Comparison of ENCODE assay signal across 1 cellular context in the genomic region with DNA sequence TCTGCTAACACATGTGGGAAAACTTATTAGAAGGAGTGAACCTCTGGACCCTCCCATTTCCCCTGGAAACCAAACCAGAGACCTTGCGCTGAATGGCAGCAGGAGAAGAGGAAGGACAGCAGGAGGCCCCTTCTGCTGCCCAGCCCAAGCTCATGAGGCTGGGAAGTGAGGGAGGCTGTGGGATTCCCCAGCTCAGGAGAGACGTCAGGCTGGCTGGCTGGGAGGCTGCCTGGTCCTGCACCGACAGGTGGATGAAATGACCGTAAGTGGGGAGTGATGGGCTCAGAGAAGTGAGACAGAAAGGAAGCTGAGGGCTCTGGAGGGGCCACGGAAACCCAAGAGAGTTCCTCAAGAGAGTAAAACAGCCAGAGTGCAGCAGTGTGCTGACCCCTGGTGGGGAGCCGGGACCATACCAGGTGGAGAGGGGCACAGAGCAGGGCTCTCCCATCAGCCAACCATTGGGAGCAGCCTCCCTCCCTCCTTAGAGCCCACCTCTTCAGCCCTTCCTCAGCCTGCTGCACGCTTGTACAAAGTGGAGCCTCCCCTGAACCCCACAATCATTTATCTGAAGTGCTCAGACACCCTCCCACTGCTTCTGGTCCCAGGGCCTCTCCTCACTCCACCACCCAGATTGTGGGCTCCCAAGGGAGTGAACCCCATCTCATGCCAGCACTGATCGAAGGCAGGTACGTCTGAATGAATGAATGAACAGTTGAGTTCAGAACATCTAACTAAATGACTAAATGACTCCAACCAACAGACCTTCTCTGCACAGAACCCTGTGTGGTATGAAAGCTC.
TF ChIP-seq lines count a peak whose summit lies in the region.

No MANE protein-coding gene starts in this region.

TF ChIP-seq in HepG2, 621 proteins besides CTCF, POLR2A, EP300 and RAD21 (continued from another document and continues in another):
- TF ChIP-seq, protein P1, sequence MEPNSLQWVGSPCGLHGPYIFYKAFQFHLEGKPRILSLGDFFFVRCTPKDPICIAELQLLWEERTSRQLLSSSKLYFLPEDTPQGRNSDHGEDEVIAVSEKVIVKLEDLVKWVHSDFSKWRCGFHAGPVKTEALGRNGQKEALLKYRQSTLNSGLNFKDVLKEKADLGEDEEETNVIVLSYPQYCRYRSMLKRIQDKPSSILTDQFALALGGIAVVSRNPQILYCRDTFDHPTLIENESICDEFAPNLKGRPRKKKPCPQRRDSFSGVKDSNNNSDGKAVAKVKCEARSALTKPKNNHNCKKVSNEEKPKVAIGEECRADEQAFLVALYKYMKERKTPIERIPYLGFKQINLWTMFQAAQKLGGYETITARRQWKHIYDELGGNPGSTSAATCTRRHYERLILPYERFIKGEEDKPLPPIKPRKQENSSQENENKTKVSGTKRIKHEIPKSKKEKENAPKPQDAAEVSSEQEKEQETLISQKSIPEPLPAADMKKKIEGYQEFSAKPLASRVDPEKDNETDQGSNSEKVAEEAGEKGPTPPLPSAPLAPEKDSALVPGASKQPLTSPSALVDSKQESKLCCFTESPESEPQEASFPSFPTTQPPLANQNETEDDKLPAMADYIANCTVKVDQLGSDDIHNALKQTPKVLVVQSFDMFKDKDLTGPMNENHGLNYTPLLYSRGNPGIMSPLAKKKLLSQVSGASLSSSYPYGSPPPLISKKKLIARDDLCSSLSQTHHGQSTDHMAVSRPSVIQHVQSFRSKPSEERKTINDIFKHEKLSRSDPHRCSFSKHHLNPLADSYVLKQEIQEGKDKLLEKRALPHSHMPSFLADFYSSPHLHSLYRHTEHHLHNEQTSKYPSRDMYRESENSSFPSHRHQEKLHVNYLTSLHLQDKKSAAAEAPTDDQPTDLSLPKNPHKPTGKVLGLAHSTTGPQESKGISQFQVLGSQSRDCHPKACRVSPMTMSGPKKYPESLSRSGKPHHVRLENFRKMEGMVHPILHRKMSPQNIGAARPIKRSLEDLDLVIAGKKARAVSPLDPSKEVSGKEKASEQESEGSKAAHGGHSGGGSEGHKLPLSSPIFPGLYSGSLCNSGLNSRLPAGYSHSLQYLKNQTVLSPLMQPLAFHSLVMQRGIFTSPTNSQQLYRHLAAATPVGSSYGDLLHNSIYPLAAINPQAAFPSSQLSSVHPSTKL (CRISPR knock-in tag; IDR thresholded peaks at IDR 0.05): 0 out of 2 replicates have a peak, but pooled peaks have one; percentile 8
- TF ChIP-seq KDM2A (CRISPR knock-in tag; IDR thresholded peaks at IDR 0.05; ENCODE audit: borderline replicate concordance, low read depth): no peak
- peak; percentile 90 for TF ChIP-seq STAG1 (CRISPR knock-in tag; IDR thresholded peaks at IDR 0.05)
- no peak for TF ChIP-seq ZFP1 (CRISPR knock-in tag; IDR thresholded peaks at IDR 0.05)
- TF ChIP-seq, protein P2, sequence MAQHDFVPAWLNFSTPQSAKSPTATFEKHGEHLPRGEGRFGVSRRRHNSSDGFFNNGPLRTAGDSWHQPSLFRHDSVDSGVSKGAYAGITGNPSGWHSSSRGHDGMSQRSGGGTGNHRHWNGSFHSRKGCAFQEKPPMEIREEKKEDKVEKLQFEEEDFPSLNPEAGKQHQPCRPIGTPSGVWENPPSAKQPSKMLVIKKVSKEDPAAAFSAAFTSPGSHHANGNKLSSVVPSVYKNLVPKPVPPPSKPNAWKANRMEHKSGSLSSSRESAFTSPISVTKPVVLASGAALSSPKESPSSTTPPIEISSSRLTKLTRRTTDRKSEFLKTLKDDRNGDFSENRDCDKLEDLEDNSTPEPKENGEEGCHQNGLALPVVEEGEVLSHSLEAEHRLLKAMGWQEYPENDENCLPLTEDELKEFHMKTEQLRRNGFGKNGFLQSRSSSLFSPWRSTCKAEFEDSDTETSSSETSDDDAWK (CRISPR knock-in tag; IDR thresholded peaks at IDR 0.05): no peak
- TF ChIP-seq, protein P3, sequence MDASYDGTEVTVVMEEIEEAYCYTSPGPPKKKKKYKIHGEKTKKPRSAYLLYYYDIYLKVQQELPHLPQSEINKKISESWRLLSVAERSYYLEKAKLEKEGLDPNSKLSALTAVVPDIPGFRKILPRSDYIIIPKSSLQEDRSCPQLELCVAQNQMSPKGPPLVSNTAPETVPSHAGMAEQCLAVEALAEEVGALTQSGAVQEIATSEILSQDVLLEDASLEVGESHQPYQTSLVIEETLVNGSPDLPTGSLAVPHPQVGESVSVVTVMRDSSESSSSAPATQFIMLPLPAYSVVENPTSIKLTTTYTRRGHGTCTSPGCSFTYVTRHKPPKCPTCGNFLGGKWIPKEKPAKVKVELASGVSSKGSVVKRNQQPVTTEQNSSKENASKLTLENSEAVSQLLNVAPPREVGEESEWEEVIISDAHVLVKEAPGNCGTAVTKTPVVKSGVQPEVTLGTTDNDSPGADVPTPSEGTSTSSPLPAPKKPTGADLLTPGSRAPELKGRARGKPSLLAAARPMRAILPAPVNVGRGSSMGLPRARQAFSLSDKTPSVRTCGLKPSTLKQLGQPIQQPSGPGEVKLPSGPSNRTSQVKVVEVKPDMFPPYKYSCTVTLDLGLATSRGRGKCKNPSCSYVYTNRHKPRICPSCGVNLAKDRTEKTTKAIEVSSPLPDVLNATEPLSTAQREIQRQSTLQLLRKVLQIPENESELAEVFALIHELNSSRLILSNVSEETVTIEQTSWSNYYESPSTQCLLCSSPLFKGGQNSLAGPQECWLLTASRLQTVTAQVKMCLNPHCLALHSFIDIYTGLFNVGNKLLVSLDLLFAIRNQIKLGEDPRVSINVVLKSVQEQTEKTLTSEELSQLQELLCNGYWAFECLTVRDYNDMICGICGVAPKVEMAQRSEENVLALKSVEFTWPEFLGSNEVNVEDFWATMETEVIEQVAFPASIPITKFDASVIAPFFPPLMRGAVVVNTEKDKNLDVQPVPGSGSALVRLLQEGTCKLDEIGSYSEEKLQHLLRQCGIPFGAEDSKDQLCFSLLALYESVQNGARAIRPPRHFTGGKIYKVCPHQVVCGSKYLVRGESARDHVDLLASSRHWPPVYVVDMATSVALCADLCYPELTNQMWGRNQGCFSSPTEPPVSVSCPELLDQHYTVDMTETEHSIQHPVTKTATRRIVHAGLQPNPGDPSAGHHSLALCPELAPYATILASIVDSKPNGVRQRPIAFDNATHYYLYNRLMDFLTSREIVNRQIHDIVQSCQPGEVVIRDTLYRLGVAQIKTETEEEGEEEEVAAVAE (CRISPR knock-in tag; IDR thresholded peaks at IDR 0.05; ENCODE audit: borderline replicate concordance): no peak
- peak; percentile 25; the same call in 1 of the 2 replicates for TF ChIP-seq ELF3 (CRISPR knock-in tag; IDR thresholded peaks at IDR 0.05)
- TF ChIP-seq ZNF841 (CRISPR knock-in tag; IDR thresholded peaks at IDR 0.05; ENCODE audit: borderline replicate concordance): no peak
- no peak for TF ChIP-seq HES4 (CRISPR knock-in tag; IDR thresholded peaks at IDR 0.05; ENCODE audit: borderline replicate concordance)
- TF ChIP-seq ZNF652 (CRISPR knock-in tag; IDR thresholded peaks at IDR 0.05; ENCODE audit: borderline replicate concordance, low read depth): no peak
- no peak for TF ChIP-seq ZSCAN29 (CRISPR knock-in tag; conservative IDR thresholded peaks at IDR 0.05)
- TF ChIP-seq ATM (IDR thresholded peaks at IDR 0.05; ENCODE audit: borderline replicate concordance): no peak
- no peak for TF ChIP-seq NR2F6 (IDR thresholded peaks at IDR 0.05)
- no peak for TF ChIP-seq NR2F6 (CRISPR knock-in tag; IDR thresholded peaks at IDR 0.05)
- TF ChIP-seq KLF12 (CRISPR knock-in tag; IDR thresholded peaks at IDR 0.05; ENCODE audit: borderline replicate concordance): no peak
- no peak for TF ChIP-seq ZNF496 (CRISPR knock-in tag; IDR thresholded peaks at IDR 0.05; ENCODE audit: insufficient replicate concordance)
- no peak for TF ChIP-seq MED1 (CRISPR knock-in tag; IDR thresholded peaks at IDR 0.05)
- no peak for TF ChIP-seq ZIK1 (CRISPR knock-in tag; IDR thresholded peaks at IDR 0.05; ENCODE audit: borderline replicate concordance, low read depth)
- TF ChIP-seq, protein P4, sequence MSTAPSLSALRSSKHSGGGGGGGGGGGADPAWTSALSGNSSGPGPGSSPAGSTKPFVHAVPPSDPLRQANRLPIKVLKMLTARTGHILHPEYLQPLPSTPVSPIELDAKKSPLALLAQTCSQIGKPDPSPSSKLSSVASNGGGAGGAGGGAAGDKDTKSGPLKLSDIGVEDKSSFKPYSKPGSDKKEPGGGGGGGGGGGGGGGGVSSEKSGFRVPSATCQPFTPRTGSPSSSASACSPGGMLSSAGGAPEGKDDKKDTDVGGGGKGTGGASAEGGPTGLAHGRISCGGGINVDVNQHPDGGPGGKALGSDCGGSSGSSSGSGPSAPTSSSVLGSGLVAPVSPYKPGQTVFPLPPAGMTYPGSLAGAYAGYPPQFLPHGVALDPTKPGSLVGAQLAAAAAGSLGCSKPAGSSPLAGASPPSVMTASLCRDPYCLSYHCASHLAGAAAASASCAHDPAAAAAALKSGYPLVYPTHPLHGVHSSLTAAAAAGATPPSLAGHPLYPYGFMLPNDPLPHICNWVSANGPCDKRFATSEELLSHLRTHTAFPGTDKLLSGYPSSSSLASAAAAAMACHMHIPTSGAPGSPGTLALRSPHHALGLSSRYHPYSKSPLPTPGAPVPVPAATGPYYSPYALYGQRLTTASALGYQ (CRISPR knock-in tag; IDR thresholded peaks at IDR 0.05): no peak
- no peak for TF ChIP-seq HIVEP1 (CRISPR knock-in tag; IDR thresholded peaks at IDR 0.05)
- no peak for TF ChIP-seq POLR2G (IDR thresholded peaks at IDR 0.05; ENCODE audit: low read depth, low read length)
- TF ChIP-seq TEAD3 (CRISPR knock-in tag; optimal IDR thresholded peaks at IDR 0.05; ENCODE audit: borderline replicate concordance): peak; percentile 46
- TF ChIP-seq RXRB (CRISPR knock-in tag; IDR thresholded peaks at IDR 0.05; ENCODE audit: borderline replicate concordance): no peak; the same call in 1 of the 2 replicates
- TF ChIP-seq, protein P5, sequence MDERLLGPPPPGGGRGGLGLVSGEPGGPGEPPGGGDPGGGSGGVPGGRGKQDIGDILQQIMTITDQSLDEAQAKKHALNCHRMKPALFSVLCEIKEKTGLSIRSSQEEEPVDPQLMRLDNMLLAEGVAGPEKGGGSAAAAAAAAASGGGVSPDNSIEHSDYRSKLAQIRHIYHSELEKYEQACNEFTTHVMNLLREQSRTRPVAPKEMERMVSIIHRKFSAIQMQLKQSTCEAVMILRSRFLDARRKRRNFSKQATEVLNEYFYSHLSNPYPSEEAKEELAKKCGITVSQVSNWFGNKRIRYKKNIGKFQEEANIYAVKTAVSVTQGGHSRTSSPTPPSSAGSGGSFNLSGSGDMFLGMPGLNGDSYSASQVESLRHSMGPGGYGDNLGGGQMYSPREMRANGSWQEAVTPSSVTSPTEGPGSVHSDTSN (CRISPR knock-in tag; IDR thresholded peaks at IDR 0.05): no peak
- no peak for TF ChIP-seq ZNF670 (CRISPR knock-in tag; IDR thresholded peaks at IDR 0.05; ENCODE audit: borderline replicate concordance)
- TF ChIP-seq, protein P6, sequence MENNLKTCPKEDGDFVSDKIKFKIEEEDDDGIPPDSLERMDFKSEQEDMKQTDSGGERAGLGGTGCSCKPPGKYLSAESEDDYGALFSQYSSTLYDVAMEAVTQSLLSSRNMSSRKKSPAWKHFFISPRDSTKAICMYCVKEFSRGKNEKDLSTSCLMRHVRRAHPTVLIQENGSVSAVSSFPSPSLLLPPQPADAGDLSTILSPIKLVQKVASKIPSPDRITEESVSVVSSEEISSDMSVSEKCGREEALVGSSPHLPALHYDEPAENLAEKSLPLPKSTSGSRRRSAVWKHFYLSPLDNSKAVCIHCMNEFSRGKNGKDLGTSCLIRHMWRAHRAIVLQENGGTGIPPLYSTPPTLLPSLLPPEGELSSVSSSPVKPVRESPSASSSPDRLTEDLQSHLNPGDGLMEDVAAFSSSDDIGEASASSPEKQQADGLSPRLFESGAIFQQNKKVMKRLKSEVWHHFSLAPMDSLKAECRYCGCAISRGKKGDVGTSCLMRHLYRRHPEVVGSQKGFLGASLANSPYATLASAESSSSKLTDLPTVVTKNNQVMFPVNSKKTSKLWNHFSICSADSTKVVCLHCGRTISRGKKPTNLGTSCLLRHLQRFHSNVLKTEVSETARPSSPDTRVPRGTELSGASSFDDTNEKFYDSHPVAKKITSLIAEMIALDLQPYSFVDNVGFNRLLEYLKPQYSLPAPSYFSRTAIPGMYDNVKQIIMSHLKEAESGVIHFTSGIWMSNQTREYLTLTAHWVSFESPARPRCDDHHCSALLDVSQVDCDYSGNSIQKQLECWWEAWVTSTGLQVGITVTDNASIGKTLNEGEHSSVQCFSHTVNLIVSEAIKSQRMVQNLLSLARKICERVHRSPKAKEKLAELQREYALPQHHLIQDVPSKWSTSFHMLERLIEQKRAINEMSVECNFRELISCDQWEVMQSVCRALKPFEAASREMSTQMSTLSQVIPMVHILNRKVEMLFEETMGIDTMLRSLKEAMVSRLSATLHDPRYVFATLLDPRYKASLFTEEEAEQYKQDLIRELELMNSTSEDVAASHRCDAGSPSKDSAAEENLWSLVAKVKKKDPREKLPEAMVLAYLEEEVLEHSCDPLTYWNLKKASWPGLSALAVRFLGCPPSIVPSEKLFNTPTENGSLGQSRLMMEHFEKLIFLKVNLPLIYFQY (CRISPR knock-in tag; IDR thresholded peaks at IDR 0.05; ENCODE audit: borderline replicate concordance): no peak
- TF ChIP-seq ZNF510 (CRISPR knock-in tag; IDR thresholded peaks at IDR 0.05; ENCODE audit: low read depth): no peak
- TF ChIP-seq TOPORS (CRISPR knock-in tag; IDR thresholded peaks at IDR 0.05): no peak
- TF ChIP-seq KLF15 (CRISPR knock-in tag; IDR thresholded peaks at IDR 0.05; ENCODE audit: borderline replicate concordance): no peak
- TF ChIP-seq SRSF9 (IDR thresholded peaks at IDR 0.05; ENCODE audit: borderline replicate concordance, insufficient read depth, low read depth, low read length, poor library complexity, severe bottlenecking): no peak
- TF ChIP-seq ZNF619 (CRISPR knock-in tag; IDR thresholded peaks at IDR 0.05): no peak
- TF ChIP-seq TCF7 (IDR thresholded peaks at IDR 0.05; ENCODE audit: low read depth): no peak
- no peak for TF ChIP-seq SRSF4 (IDR thresholded peaks at IDR 0.05; ENCODE audit: low read depth, low read length, poor library complexity, severe bottlenecking)
- no peak for TF ChIP-seq ZNF430 (CRISPR knock-in tag; IDR thresholded peaks at IDR 0.05)
- TF ChIP-seq ZNF850 (CRISPR knock-in tag; conservative IDR thresholded peaks at IDR 0.05): no peak
- no peak for TF ChIP-seq NFIB (CRISPR knock-in tag; IDR thresholded peaks at IDR 0.05; ENCODE audit: borderline replicate concordance)
- TF ChIP-seq, protein P7, sequence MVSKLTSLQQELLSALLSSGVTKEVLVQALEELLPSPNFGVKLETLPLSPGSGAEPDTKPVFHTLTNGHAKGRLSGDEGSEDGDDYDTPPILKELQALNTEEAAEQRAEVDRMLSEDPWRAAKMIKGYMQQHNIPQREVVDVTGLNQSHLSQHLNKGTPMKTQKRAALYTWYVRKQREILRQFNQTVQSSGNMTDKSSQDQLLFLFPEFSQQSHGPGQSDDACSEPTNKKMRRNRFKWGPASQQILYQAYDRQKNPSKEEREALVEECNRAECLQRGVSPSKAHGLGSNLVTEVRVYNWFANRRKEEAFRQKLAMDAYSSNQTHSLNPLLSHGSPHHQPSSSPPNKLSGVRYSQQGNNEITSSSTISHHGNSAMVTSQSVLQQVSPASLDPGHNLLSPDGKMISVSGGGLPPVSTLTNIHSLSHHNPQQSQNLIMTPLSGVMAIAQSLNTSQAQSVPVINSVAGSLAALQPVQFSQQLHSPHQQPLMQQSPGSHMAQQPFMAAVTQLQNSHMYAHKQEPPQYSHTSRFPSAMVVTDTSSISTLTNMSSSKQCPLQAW (CRISPR knock-in tag; IDR thresholded peaks at IDR 0.05): 0 out of 2 replicates have a peak, but pooled peaks have one; percentile 33
- TF ChIP-seq IRF2 (CRISPR knock-in tag; IDR thresholded peaks at IDR 0.05): no peak
- no peak for TF ChIP-seq DR1 (CRISPR knock-in tag; IDR thresholded peaks at IDR 0.05)
